ENCODE assay signal across 8 cellular contexts in genomic region chr12:45173293-45173692, GRCh38. TPM values are rescaled to one million over a fixed set of nuclear protein-coding genes. Genes with fewer than 3 reads are reported as not detected.
DNase-seq lines count a peak whose midpoint lies in the region; ATAC-seq, FAIRE-seq and TF ChIP-seq lines count a peak whose summit lies in the region.
"Not testable (repeated sequence)": the region's sequence is repeated elsewhere in the genome, so short reads cannot be mapped to it uniquely, and the experiment has no call there.

No MANE protein-coding gene starts in this region.

- H3K4me3 Mint-ChIP-seq in Caco-2 (ENCODE audit: unreplicated experiment); naive thymus-derived CD4-positive, alpha-beta T cell: not testable (repeated sequence)

- not testable (repeated sequence) for H3K36me3 Mint-ChIP-seq in Caco-2 (ENCODE audit: insufficient read depth, unreplicated experiment)
- H3K36me3 Mint-ChIP-seq in naive thymus-derived CD4-positive, alpha-beta T cell: peaks cover 18 to 44% (median 36%) of the 10 kb centered on the region in 5 donors

- H3K9me2 ChIP-seq in OCI-LY1 (ENCODE audit: low read depth, low read length): not testable (repeated sequence)

- POLR2A ChIA-PET in Caco-2 (lab: Charles Lee); HEK293 (lab: Yijun Ruan, JAX); naive thymus-derived CD4-positive, alpha-beta T cell (lab: Charles Lee): not testable (repeated sequence)

- peak; percentile 42 for ATAC-seq in naive thymus-derived CD4-positive, alpha-beta T cell

- not testable (repeated sequence) for H4K20me1 ChIP-seq in OCI-LY1 (ENCODE audit: insufficient read depth, low read length)

- intact Hi-C loops in Caco-2 (cut with micrococcal nuclease; ENCODE audit: unreplicated experiment): loop anchor here (2.0 to 10.0 kb wide), 4 partner anchors 88 to 362 kb away; no protein-coding TSS in a partner anchor
- intact Hi-C loops in naive thymus-derived CD4-positive, alpha-beta T cell (cut with micrococcal nuclease): not testable (repeated sequence)

- not testable (repeated sequence) for H3K9ac ChIP-seq in OCI-LY1 (ENCODE audit: low read length)

- H3K4me2 ChIP-seq in OCI-LY1 (ENCODE audit: low read length): not testable (repeated sequence)

- not testable (repeated sequence) for H3K27ac Mint-ChIP-seq in Caco-2 (ENCODE audit: unreplicated experiment); naive thymus-derived CD4-positive, alpha-beta T cell

- peaks cover 26% of the 10 kb centered on the region for H3K9me3 Mint-ChIP-seq in Caco-2 (ENCODE audit: unreplicated experiment)
- peaks cover 10 to 18% (median 13%) of the 10 kb centered on the region in 11 donors for H3K9me3 Mint-ChIP-seq in naive thymus-derived CD4-positive, alpha-beta T cell

- peaks cover 12% of the 10 kb centered on the region for H3K4me1 Mint-ChIP-seq in Caco-2 (ENCODE audit: low read depth, unreplicated experiment)
- H3K4me1 Mint-ChIP-seq in naive thymus-derived CD4-positive, alpha-beta T cell: not testable (repeated sequence)

- TF ChIP-seq CTCF in Caco-2 (IDR thresholded peaks at IDR 0.05; ENCODE audit: insufficient read depth in 1 of 2, low read depth in 1 of 2, low read length in 1 of 2, severe bottlenecking in 1 of 2, unreplicated experiment in 1 of 2): peak; percentile 39 to 40
- TF ChIP-seq CTCF in HEK293 (tag by site-specific recombination; IDR thresholded peaks at IDR 0.05): not testable (repeated sequence)
- TF ChIP-seq CTCF in OCI-LY1 (IDR thresholded peaks at IDR 0.05; ENCODE audit: low read length): peak; percentile 16; the same call in 1 of the 2 replicates
- peak; percentile 6 for TF ChIP-seq CTCF in cardiac fibroblast (IDR thresholded peaks at IDR 0.05; ENCODE audit: low read depth, low read length)
- TF ChIP-seq CTCF in cardiac muscle cell (IDR thresholded peaks at IDR 0.05; ENCODE audit: low read depth, low read length): peak; percentile 40

- DNase-seq in Caco-2 (peak in 1 of 2 experiments; percentile 35), cardiac fibroblast (ENCODE audit: low read depth in 2 of 2) (peak; percentile 10 to 18)
- not testable (repeated sequence) for DNase-seq in cardiac muscle cell (ENCODE audit: low read depth in 1 of 2, low spot score in 1 of 2); naive thymus-derived CD4-positive, alpha-beta T cell; urothelium cell line (ENCODE audit: low spot score)

- H3K9me3 ChIP-seq in Caco-2; HEK293 (ENCODE audit: control insufficient read depth, insufficient read depth, low read depth, low read length); OCI-LY1 (ENCODE audit: low read length); cardiac muscle cell (ENCODE audit: low read depth); naive thymus-derived CD4-positive, alpha-beta T cell (ENCODE audit: control insufficient read depth in 2 of 3, low read length in 3 of 3): not testable (repeated sequence)

- H3K4me1 ChIP-seq in Caco-2; HEK293 (ENCODE audit: control insufficient read depth, insufficient read depth, low read length); OCI-LY1 (ENCODE audit: insufficient read depth, low read length, severe bottlenecking); cardiac muscle cell (ENCODE audit: low read depth); naive thymus-derived CD4-positive, alpha-beta T cell (ENCODE audit: control insufficient read depth in 2 of 2, insufficient read depth in 2 of 2, low read length in 2 of 2): not testable (repeated sequence)

- H3K79me2 ChIP-seq in OCI-LY1 (ENCODE audit: insufficient read depth, low read length): not testable (repeated sequence)

- BruUV-seq in Caco-2 (replicated peaks; lab: Mats Ljungman, UMichigan): not testable (repeated sequence)

- not testable (repeated sequence) for H3K27ac ChIP-seq in HEK293 (ENCODE audit: extremely low read depth, low read depth, low read length); OCI-LY1 (ENCODE audit: low read depth, low read length, poor library complexity, severe bottlenecking); cardiac muscle cell; naive thymus-derived CD4-positive, alpha-beta T cell (ENCODE audit: low read depth, low read length)

- not testable (repeated sequence) for H3K36me3 ChIP-seq in Caco-2 (ENCODE audit: control insufficient read depth, insufficient read depth, low read length); HEK293 (ENCODE audit: control insufficient read depth in 2 of 2, insufficient read depth in 1 of 2, low read length in 2 of 2); OCI-LY1 (ENCODE audit: insufficient read depth, low read length); cardiac muscle cell; naive thymus-derived CD4-positive, alpha-beta T cell (ENCODE audit: control insufficient read depth in 2 of 3, insufficient read depth in 3 of 3, low read length in 3 of 3)

- peak; percentile 74 for FAIRE-seq in TTC549 (lab: Jason Lieb, UNC)
- FAIRE-seq in urothelium cell line (lab: Jason Lieb, UNC): peak; percentile 37

- CTCF ChIA-PET in Caco-2 (lab: Charles Lee); naive thymus-derived CD4-positive, alpha-beta T cell (lab: Charles Lee): not testable (repeated sequence)
- CTCF ChIA-PET in HEK293 (lab: Yijun Ruan, JAX): interaction anchor here (1.4 to 1.6 kb wide), 2 partner anchors 216 to 370 kb away, joined by 3 to 4 read pairs; no protein-coding TSS in a partner anchor

- H3K4me3 ChIP-seq in Caco-2 (ENCODE audit: low read depth, low read length); HEK293 (ENCODE audit: low read depth, low read length); OCI-LY1 (ENCODE audit: low read depth, low read length, poor library complexity, severe bottlenecking); cardiac fibroblast (replicated peaks in 1 of 2; ENCODE audit: low read depth in 2 of 2, low read length in 2 of 2); cardiac muscle cell; naive thymus-derived CD4-positive, alpha-beta T cell (ENCODE audit: low read length): not testable (repeated sequence)

- H2AFZ ChIP-seq in OCI-LY1 (ENCODE audit: low read length): not testable (repeated sequence)

- not testable (repeated sequence) for H3K27me3 ChIP-seq in Caco-2 (replicated peaks; ENCODE audit: control insufficient read depth, insufficient read depth, low read length); OCI-LY1 (ENCODE audit: insufficient read depth, low read length); cardiac muscle cell; naive thymus-derived CD4-positive, alpha-beta T cell (ENCODE audit: control insufficient read depth in 2 of 2, insufficient read depth in 2 of 2, low read length in 2 of 2)

- H3F3A ChIP-seq in OCI-LY1 (ENCODE audit: insufficient read depth, low read length): not testable (repeated sequence)

- not testable (repeated sequence) for H3K27me3 Mint-ChIP-seq in Caco-2 (ENCODE audit: insufficient read depth, unreplicated experiment); naive thymus-derived CD4-positive, alpha-beta T cell

TF ChIP-seq in HEK293, 187 proteins besides CTCF, POLR2A, EP300 and RAD21:
- peak; percentile 30; the same call in 1 of the 2 replicates for TF ChIP-seq ZNF654 (tag by site-specific recombination; IDR thresholded peaks at IDR 0.05; ENCODE audit: low read depth)

RNA-seq across cellular contexts. Expression of gene ANO6, which starts 42.6 kb away (rescaled TPM):
- 116 and 126 TPM in 2 replicates for total RNA-seq in Caco-2 (2022)
- 34.8 and 50.8 TPM in 2 replicates for total RNA-seq in cardiac muscle cell
- polyA plus RNA-seq in cardiac muscle cell: 36.0 and 53.1 TPM in 2 replicates
- total RNA-seq in naive thymus-derived CD4-positive, alpha-beta T cell: 10 to 100 TPM; 15.1 to 29.7 (median 25.3) TPM
- polyA plus RNA-seq in naive thymus-derived CD4-positive, alpha-beta T cell: 10 to 100 TPM; 17.5 to 23.7 TPM
